22 cellular contexts compared by ENCODE assay signal in genomic region chr11:11961399-11962028, GRCh38. TPM values are rescaled to one million over a fixed set of nuclear protein-coding genes. Genes with fewer than 3 reads are reported as not detected.
A peak's percentile ranks its signal among the peaks of the same experiment; 100 is the strongest.
DNase-seq lines count a peak whose midpoint lies in the region; ATAC-seq and TF ChIP-seq lines count a peak whose summit lies in the region.
"Had no signal": no experiment of that assay in that cellular context is flagged by ENCODE, and none has a peak within 500 bp of the region (broad histone marks: within the 10 kb centered on the region; RNA-seq: fewer than 3 reads in every experiment).

No MANE protein-coding gene starts in this region.

- no peaks in the 10 kb centered on the region for H3K27me3 Mint-ChIP-seq in CD4-positive, alpha-beta T cell
- H3K27me3 Mint-ChIP-seq: T-helper 17 cell, type B pancreatic cell had no signal

- H3K4me3 Mint-ChIP-seq in CD4-positive, alpha-beta T cell, result no peak overlapping the region
- H3K4me3 Mint-ChIP-seq: type B pancreatic cell had no signal

- peaks cover 19% of the 10 kb centered on the region for H3K36me3 Mint-ChIP-seq in CD4-positive, alpha-beta T cell (ENCODE audit: low read depth)

- no peak overlapping the region for H3K27ac ChIP-seq in CD4-positive, alpha-beta T cell (ENCODE audit: low read depth, low read length)
- H3K27ac ChIP-seq in RWPE2 (ENCODE audit: poor library complexity, severe bottlenecking), result no peak overlapping the region
- H3K27ac ChIP-seq in left lung, result no peak overlapping the region
- H3K27ac ChIP-seq: PC-9, SJCRH30, stomach, VCaP had no signal

- no peak for TF ChIP-seq CTCF in CD4-positive, alpha-beta T cell (IDR thresholded peaks at IDR 0.05)
- TF ChIP-seq CTCF in RWPE2 (IDR thresholded peaks at IDR 0.05; ENCODE audit: poor library complexity, severe bottlenecking) (no peak), left lung (IDR thresholded peaks at IDR 0.05) (no peak)

- no peak for ATAC-seq in CD4-positive, alpha-beta T cell (ENCODE audit: poor library complexity)
- ATAC-seq in RWPE2 (ENCODE audit: low read depth), result peak; percentile 34; the same call in 1 of the 3 replicates
- peak; percentile 70 for ATAC-seq in left lung

- H3K4me1 ChIP-seq in RWPE2 (ENCODE audit: insufficient read depth, poor library complexity, severe bottlenecking), result no peaks in the 10 kb centered on the region
- H3K4me1 ChIP-seq in left lung, result peaks cover 0 to 6% of the 10 kb centered on the region in 2 donors
- H3K4me1 ChIP-seq: SJCRH30 had no signal

- CTCF ChIA-PET in CD4-positive, alpha-beta T cell (lab: Charles Lee), result no interaction called here

- POLR2A ChIA-PET in CD4-positive, alpha-beta T cell (lab: Charles Lee), result interaction anchor here (0.5 kb wide), 1 partner anchor 1153 kb away, joined by 3 read pairs; the partner anchor contains the start of gene EIF4G2

- H3K27ac Mint-ChIP-seq in CD4-positive, alpha-beta T cell, result peak overlapping the region; percentile 24

- no peaks in the 10 kb centered on the region for H3K9me3 Mint-ChIP-seq in CD4-positive, alpha-beta T cell
- H3K9me3 Mint-ChIP-seq: type B pancreatic cell had no signal

- no peaks in the 10 kb centered on the region for H3K27me3 ChIP-seq in CD4-positive, alpha-beta T cell (ENCODE audit: control insufficient read depth, insufficient read depth, low read length)
- H3K27me3 ChIP-seq in RWPE2 (ENCODE audit: insufficient read depth, poor library complexity, severe bottlenecking), result no peaks in the 10 kb centered on the region
- peaks cover 0 to 6% of the 10 kb centered on the region in 2 donors for H3K27me3 ChIP-seq in left lung
- H3K27me3 ChIP-seq: SJCRH30, stomach had no signal

- H3K4me1 Mint-ChIP-seq in CD4-positive, alpha-beta T cell (ENCODE audit: low read depth), result peaks cover 46% of the 10 kb centered on the region

- DNase-seq in DMS53 (lab: John Stamatoyannopoulos, UW), result peak; percentile 52
- DNase-seq in DMS53 treated with DMSO at 0.1 percent for 48 hours (lab: John Stamatoyannopoulos, UW; ENCODE audit: unreplicated experiment), result no peak
- no peak for DNase-seq in CD4-positive, alpha-beta T cell
- DNase-seq in RWPE2 (ENCODE audit: low spot score), result no peak
- no peak for DNase-seq in left lung
- no peak for DNase-seq in globus pallidus (ENCODE audit: low spot score)
- no peak for DNase-seq in NCI-H526 treated with DMSO at 0.1 percent for 48 hours (lab: John Stamatoyannopoulos, UW)
- no peak for DNase-seq in DMS153 (lab: John Stamatoyannopoulos, UW)
- DNase-seq: 8988T; activated naive CD4-positive, alpha-beta T cell treated with anti-CD3 and anti-CD28 coated beads, Interleukin-2, amount 50 U/mL, for 16 hours; activated T-cell treated with anti-CD3 and anti-CD28 coated beads, Interleukin-2, amount 50 U/mL, for 48 hours; COR-L47; effector memory CD4-positive, alpha-beta T cell; NCI-H1694 treated with DMSO at 0.1 percent for 48 hours; nucleus accumbens; PC-9; SJCRH30; stimulated activated CD4-positive, alpha-beta T cell treated with anti-CD3 and anti-CD28 coated beads, Interleukin-4, amount 100 ng/mL, for 24 hours; stomach; T-helper 17 cell had no signal

- H3K9me3 ChIP-seq in CD4-positive, alpha-beta T cell (ENCODE audit: control insufficient read depth, low read length), result no peaks in the 10 kb centered on the region
- no peaks in the 10 kb centered on the region for H3K9me3 ChIP-seq in RWPE2 (ENCODE audit: severe bottlenecking)
- no peaks in the 10 kb centered on the region for H3K9me3 ChIP-seq in left lung
- H3K9me3 ChIP-seq: SJCRH30, stomach had no signal

- no peak overlapping the region for H3K4me3 ChIP-seq in RWPE2 (ENCODE audit: severe bottlenecking)
- H3K4me3 ChIP-seq in left lung, result no peak overlapping the region
- H3K4me3 ChIP-seq: PC-9, SJCRH30, stomach had no signal

- intact Hi-C loops in CD4-positive, alpha-beta T cell (cut with DNase I, micrococcal nuclease), result no loop called here
- intact Hi-C loops in left lung (cut with DNase I), result no loop called here

- H3K36me3 ChIP-seq in RWPE2 (ENCODE audit: low read depth) (peaks cover 32% of the 10 kb centered on the region), left lung (peaks cover 0 to 20% of the 10 kb centered on the region in 2 donors)

RNA-seq across cellular contexts. Expression of gene DKK3, which starts 46.9 kb away (rescaled TPM):
- under 1 TPM; 0.61 to 0.71 TPM for total RNA-seq in CD4-positive, alpha-beta T cell
- 100 to 1,000 TPM; 122 to 156 TPM for total RNA-seq in left lung

Comparison
In these comparisons a context has a peak if more than half of its experiments do, and no peak if none do; other contexts are left out.
1. RNA of gene DKK3, which starts 46.9 kb away (total RNA-seq): 122 to 156 TPM in left lung; 0.61 to 0.71 TPM in CD4-positive, alpha-beta T cell; every median in the first group is over 10 times any median in the second.